In genomic region chr4:86557526-86557925, GRCh38 we compare ENCODE assay signal across 13 cellular contexts. TPM values are rescaled to one million over a fixed set of nuclear protein-coding genes. Genes with fewer than 3 reads are reported as not detected.
DNase-seq lines count a peak whose midpoint lies in the region; ATAC-seq and TF ChIP-seq lines count a peak whose summit lies in the region.
"Had no signal": no experiment of that assay in that cellular context is flagged by ENCODE, and none has a peak within 500 bp of the region (broad histone marks: within the 10 kb centered on the region; RNA-seq: fewer than 3 reads in every experiment).

No MANE protein-coding gene starts in this region.

- no peak overlapping the region for H3K4ac ChIP-seq in neuronal stem cell (ENCODE audit: low read length)

- no peaks in the 10 kb centered on the region for H3K9me3 ChIP-seq in fibroblast of lung (ENCODE audit: control insufficient read depth, insufficient read depth, low read depth, low read length)
- H3K9me3 ChIP-seq in neuronal stem cell (replicated peaks in 1 of 2; ENCODE audit: control insufficient read depth in 2 of 2, insufficient read depth in 1 of 2, low read depth in 1 of 2, low read length in 2 of 2), result no peaks in the 10 kb centered on the region
- H3K9me3 ChIP-seq: stomach had no signal

- H2BK12ac ChIP-seq in neuronal stem cell (ENCODE audit: low read length), result no peak overlapping the region

- H3K27ac ChIP-seq in fibroblast of lung (ENCODE audit: insufficient read depth, low read length), result no peak overlapping the region
- H3K27ac ChIP-seq in neuronal stem cell (replicated peaks; ENCODE audit: low read length), result no peak overlapping the region
- H3K27ac ChIP-seq: stomach had no signal

- H3K14ac ChIP-seq in neuronal stem cell (ENCODE audit: low read length), result no peak overlapping the region

- no peaks in the 10 kb centered on the region for H3K79me2 ChIP-seq in fibroblast of lung (ENCODE audit: control insufficient read depth, insufficient read depth, low read length)

- no peak overlapping the region for H4K91ac ChIP-seq in neuronal stem cell (ENCODE audit: low read depth, low read length, poor library complexity)

- no peak overlapping the region for H4K8ac ChIP-seq in neuronal stem cell (ENCODE audit: low read depth, low read length)

- H2BK120ac ChIP-seq in neuronal stem cell (ENCODE audit: low read depth, low read length), result no peak overlapping the region

- H2AFZ ChIP-seq in fibroblast of lung (ENCODE audit: low read length), result no peak overlapping the region
- no peak overlapping the region for H2AFZ ChIP-seq in neuronal stem cell (ENCODE audit: low read length)

- TF ChIP-seq CTCF in fibroblast of lung (conservative IDR thresholded peaks at IDR 0.05 in 1 of 2, IDR thresholded peaks at IDR 0.05 in 1 of 2; ENCODE audit: low read depth in 1 of 2, low read length in 2 of 2), result no peak

- no peak overlapping the region for H2BK5ac ChIP-seq in neuronal stem cell (ENCODE audit: low read length)

- H3K9ac ChIP-seq in fibroblast of lung (ENCODE audit: insufficient read depth, low read length) (no peak overlapping the region), neuronal stem cell (ENCODE audit: low read depth, low read length, poor library complexity) (no peak overlapping the region)

- no peak overlapping the region for H2BK15ac ChIP-seq in neuronal stem cell (ENCODE audit: low read length)

- no peaks in the 10 kb centered on the region for H4K20me1 ChIP-seq in fibroblast of lung (ENCODE audit: control insufficient read depth, extremely low read depth, insufficient read depth, low read length)

- H3K4me1 ChIP-seq in fibroblast of lung (ENCODE audit: control insufficient read depth, extremely low read depth, insufficient read depth, low read length) (no peaks in the 10 kb centered on the region), neuronal stem cell (ENCODE audit: control insufficient read depth in 2 of 2, insufficient read depth in 1 of 2, low read depth in 1 of 2, low read length in 2 of 2) (peaks cover 0 to 7% of the 10 kb centered on the region in 2 donors)

- H3K36me3 ChIP-seq in fibroblast of lung (ENCODE audit: control insufficient read depth, insufficient read depth, low read length) (no peaks in the 10 kb centered on the region), neuronal stem cell (replicated peaks in 1 of 2; ENCODE audit: control insufficient read depth in 2 of 2, insufficient read depth in 2 of 2, low read length in 2 of 2) (no peaks in the 10 kb centered on the region)
- H3K36me3 ChIP-seq: stomach had no signal

- H3K27me3 ChIP-seq in fibroblast of lung (ENCODE audit: control insufficient read depth, insufficient read depth, low read length) (no peaks in the 10 kb centered on the region), neuronal stem cell (ENCODE audit: control insufficient read depth in 3 of 3, insufficient read depth in 3 of 3, low read depth in 1 of 3, low read length in 3 of 3) (no peaks in the 10 kb centered on the region)
- H3K27me3 ChIP-seq: stomach had no signal

- WGBS in neuronal stem cell (ENCODE audit: extremely low coverage in 2 of 2, insufficient read length in 2 of 2, insufficient replicate concordance in 1 of 2), 2 donors, result no CpG with 5 or more reads among the region's 1 CpG

- no peak overlapping the region for H2AK5ac ChIP-seq in neuronal stem cell (ENCODE audit: low read depth, low read length)

- no peak overlapping the region for H3K23ac ChIP-seq in neuronal stem cell (ENCODE audit: low read depth, low read length, poor library complexity)

- H3K18ac ChIP-seq in neuronal stem cell (ENCODE audit: low read length), result no peak overlapping the region

- no peak overlapping the region for H3K4me2 ChIP-seq in fibroblast of lung (ENCODE audit: extremely low read depth, insufficient read depth, low read length)
- no peak overlapping the region for H3K4me2 ChIP-seq in neuronal stem cell (ENCODE audit: insufficient read depth, low read length, poor library complexity, severe bottlenecking)

- DNase-seq in HCEC 1CT, result peak; percentile 50
- peak; percentile 9 to 53 for DNase-seq in fibroblast of lung (ENCODE audit: low read depth in 2 of 2)
- no peak for DNase-seq in NCI-H146 treated with DMSO at 0.1 percent for 48 hours (lab: John Stamatoyannopoulos, UW; ENCODE audit: unreplicated experiment)
- no peak for DNase-seq in mesenteric fat pad (ENCODE audit: low spot score)
- no peak for DNase-seq in NCI-H526 treated with DMSO at 0.1 percent for 48 hours (lab: John Stamatoyannopoulos, UW)
- DNase-seq in neuronal stem cell (ENCODE audit: low spot score), result no peak
- DNase-seq: H9, left cardiac atrium, NCI-H2029 treated with DMSO at 0.1 percent for 48 hours, stomach, T-helper 1 cell had no signal

- H3K79me1 ChIP-seq in neuronal stem cell (ENCODE audit: low read depth, low read length), result no peaks in the 10 kb centered on the region

- H3K4me3 ChIP-seq in fibroblast of lung (replicated peaks in 1 of 4; ENCODE audit: control extremely low read depth in 1 of 4, insufficient read depth in 1 of 4, low read depth in 3 of 4, low read length in 4 of 4) (no peak overlapping the region), neuronal stem cell (ENCODE audit: low read length in 2 of 2) (no peak overlapping the region)
- H3K4me3 ChIP-seq: stomach had no signal

- ATAC-seq in GM18858 (IDR thresholded peaks at IDR 0.05; ENCODE audit: unreplicated experiment), result peak; percentile 96
- ATAC-seq in HG03442 (IDR thresholded peaks at IDR 0.05; ENCODE audit: unreplicated experiment), result peak; percentile 97

RNA-seq across cellular contexts. Expression of gene PTPN13, which starts 36.6 kb away (rescaled TPM):
- total RNA-seq in fibroblast of lung (55.2 and 136 TPM in 2 replicates), mesenteric fat pad (13.2 TPM)
- 14.7 and 16.5 TPM in 2 replicates for polyA plus RNA-seq in fibroblast of lung
- 16.6 and 17.7 TPM in 2 replicates for polyA plus RNA-seq in fibroblast of lung (2012)
- polyA minus RNA-seq in fibroblast of lung (ENCODE audit: low replicate concordance), result 9.9 and 12.2 TPM in 2 replicates
- polyA plus RNA-seq in neuronal stem cell (2013, experiment 1 of 2), result 50.7 TPM
- 50.5 TPM for polyA plus RNA-seq in neuronal stem cell (2013, experiment 2 of 2)

Comparison
In these comparisons a context has a peak if more than half of its experiments do, and no peak if none do; other contexts are left out.
1. DNase-seq: peak in HCEC 1CT (single experiment) and fibroblast of lung (2 of 2); none in NCI-H146 treated with DMSO at 0.1 percent for 48 hours (single experiment), mesenteric fat pad (single experiment), NCI-H526 treated with DMSO at 0.1 percent for 48 hours (single experiment) and neuronal stem cell (single experiment).